In genomic region chr14:91115986-91116385, GRCh38 we compare ENCODE assay signal across 8 cellular contexts. TPM values are rescaled to one million over a fixed set of nuclear protein-coding genes. Genes with fewer than 3 reads are reported as not detected.
DNase-seq lines count a peak whose midpoint lies in the region; ATAC-seq and TF ChIP-seq lines count a peak whose summit lies in the region.

No MANE protein-coding gene starts in this region.

- no peak for TF ChIP-seq CTCF in CD4-positive, alpha-beta T cell (IDR thresholded peaks at IDR 0.05)
- TF ChIP-seq CTCF in Loucy (conservative IDR thresholded peaks at IDR 0.05; ENCODE audit: low read length): no peak

- H3K4me1 Mint-ChIP-seq in CD4-positive, alpha-beta T cell (ENCODE audit: low read depth): peaks cover 76% of the 10 kb centered on the region
- H3K4me1 Mint-ChIP-seq in central memory CD8-positive, alpha-beta T cell: peaks cover 69% of the 10 kb centered on the region

- no peak for DNase-seq in CD4-positive, alpha-beta T cell
- no peak for DNase-seq in central memory CD8-positive, alpha-beta T cell (ENCODE audit: low spot score in 2 of 2)
- no peak for DNase-seq in effector CD8-positive, alpha-beta T cell (lab: John Stamatoyannopoulos, UW)
- no peak for DNase-seq in NCI-H1105 treated with DMSO at 0.1 percent for 48 hours (lab: John Stamatoyannopoulos, UW)

- intact Hi-C loops in CD4-positive, alpha-beta T cell (cut with DNase I, micrococcal nuclease): loop anchor here (2.0 kb wide), 2 partner anchors 55 to 57 kb away; partner anchors contain the start of gene RPS6KA5 (in 1 of the 2)

- H3K4me2 ChIP-seq in Loucy (ENCODE audit: low read depth, low read length, poor library complexity, severe bottlenecking): peak overlapping the region; percentile 82

- H3K79me2 ChIP-seq in Loucy (ENCODE audit: insufficient read depth, low read length): peaks cover 64% of the 10 kb centered on the region

- ATAC-seq in CD4-positive, alpha-beta T cell (ENCODE audit: poor library complexity): no peak
- ATAC-seq in central memory CD8-positive, alpha-beta T cell (replicated peaks; ENCODE audit: extremely low read depth, poor library complexity, severe bottlenecking): no peak
- ATAC-seq in HG02588 (IDR thresholded peaks at IDR 0.05; ENCODE audit: unreplicated experiment) (no peak), HG03095 (IDR thresholded peaks at IDR 0.05; ENCODE audit: unreplicated experiment) (no peak)

- H3K9me2 ChIP-seq in Loucy (replicated peaks; ENCODE audit: low read depth, low read length): no peaks in the 10 kb centered on the region

- H3K4me1 ChIP-seq in Loucy (ENCODE audit: insufficient read depth, low read length, poor library complexity, severe bottlenecking) (peaks cover 32% of the 10 kb centered on the region), muscle layer of duodenum (ENCODE audit: control insufficient read depth in 1 of 2, insufficient read depth in 2 of 2, low read length in 2 of 2) (peaks cover 5 to 60% of the 10 kb centered on the region in 2 donors)

- peak overlapping the region; percentile 98 for H3K9ac ChIP-seq in Loucy (ENCODE audit: low read depth, low read length, poor library complexity, severe bottlenecking)

- H3K27me3 ChIP-seq in CD4-positive, alpha-beta T cell (ENCODE audit: control insufficient read depth, insufficient read depth, low read length): no peaks in the 10 kb centered on the region
- no peaks in the 10 kb centered on the region for H3K27me3 ChIP-seq in Loucy (ENCODE audit: insufficient read depth, low read length, poor library complexity, severe bottlenecking)
- no peaks in the 10 kb centered on the region for H3K27me3 ChIP-seq in muscle layer of duodenum (ENCODE audit: low read depth, low read length)

- H3K27me3 Mint-ChIP-seq in CD4-positive, alpha-beta T cell: no peaks in the 10 kb centered on the region
- H3K27me3 Mint-ChIP-seq in central memory CD8-positive, alpha-beta T cell: no peaks in the 10 kb centered on the region

- peaks cover 52% of the 10 kb centered on the region for H3K36me3 Mint-ChIP-seq in CD4-positive, alpha-beta T cell (ENCODE audit: low read depth)
- peaks cover 11% of the 10 kb centered on the region for H3K36me3 Mint-ChIP-seq in central memory CD8-positive, alpha-beta T cell (ENCODE audit: insufficient read depth)

- H3K4me3 Mint-ChIP-seq in CD4-positive, alpha-beta T cell: peak overlapping the region; percentile 92
- H3K4me3 Mint-ChIP-seq in central memory CD8-positive, alpha-beta T cell: peak overlapping the region; percentile 79

- peak overlapping the region; percentile 83 for H3K27ac ChIP-seq in CD4-positive, alpha-beta T cell (ENCODE audit: low read depth, low read length)
- peak overlapping the region; percentile 98 for H3K27ac ChIP-seq in muscle layer of duodenum (ENCODE audit: low read length)

- no peaks in the 10 kb centered on the region for H3K9me3 ChIP-seq in CD4-positive, alpha-beta T cell (ENCODE audit: control insufficient read depth, low read length)
- H3K9me3 ChIP-seq in Loucy (ENCODE audit: insufficient read depth, low read depth, low read length) (no peaks in the 10 kb centered on the region), muscle layer of duodenum (ENCODE audit: control insufficient read depth in 1 of 2, low read length in 2 of 2) (no peaks in the 10 kb centered on the region)

- CTCF ChIA-PET in CD4-positive, alpha-beta T cell (lab: Charles Lee): interaction anchor here (1.1 to 1.3 kb wide), 2 partner anchors 23 to 213 kb away, joined by 3 read pairs; no protein-coding TSS in a partner anchor

- POLR2A ChIA-PET in CD4-positive, alpha-beta T cell (lab: Charles Lee): interaction anchor here (3.6 to 4.2 kb wide), 2 partner anchors 37 to 55 kb away, joined by 34 to 181 read pairs; partner anchors contain the start of gene RPS6KA5

- peaks cover 5% of the 10 kb centered on the region for H3F3A ChIP-seq in Loucy (ENCODE audit: low read depth)

- H3K4me3 ChIP-seq in Loucy (ENCODE audit: low read length, poor library complexity, severe bottlenecking) (peak overlapping the region; percentile 99), muscle layer of duodenum (ENCODE audit: low read depth in 1 of 2, low read length in 2 of 2) (peak overlapping the region; percentile 89 to 93)

- H4K20me1 ChIP-seq in Loucy (ENCODE audit: insufficient read depth, low read length, poor library complexity, severe bottlenecking): no peaks in the 10 kb centered on the region

- no peak overlapping the region for H2AFZ ChIP-seq in Loucy (ENCODE audit: low read length)

- no peaks in the 10 kb centered on the region for H3K36me3 ChIP-seq in Loucy (ENCODE audit: insufficient read depth, low read length)
- peaks cover 0 to 5% of the 10 kb centered on the region in 2 donors for H3K36me3 ChIP-seq in muscle layer of duodenum (ENCODE audit: control insufficient read depth in 1 of 2, insufficient read depth in 2 of 2, low read length in 2 of 2)

- peak overlapping the region; percentile 91 for H3K27ac Mint-ChIP-seq in CD4-positive, alpha-beta T cell
- peak overlapping the region; percentile 92 for H3K27ac Mint-ChIP-seq in central memory CD8-positive, alpha-beta T cell (ENCODE audit: low read depth)

- no peaks in the 10 kb centered on the region for H3K9me3 Mint-ChIP-seq in CD4-positive, alpha-beta T cell
- peaks cover 7% of the 10 kb centered on the region for H3K9me3 Mint-ChIP-seq in central memory CD8-positive, alpha-beta T cell

RNA-seq across cellular contexts. Expression of gene DGLUCY, which starts 2.1 kb away (rescaled TPM):
- total RNA-seq in CD4-positive, alpha-beta T cell: 10 to 100 TPM; 33.0 to 34.9 TPM

RNA-seq across cellular contexts. Expression of gene RPS6KA5, which starts 55.5 kb away (rescaled TPM):
- total RNA-seq in CD4-positive, alpha-beta T cell: 10 to 100 TPM; 28.0 to 29.8 TPM
